Comparison of ENCODE assay signal across 9 cellular contexts in the genomic region with DNA sequence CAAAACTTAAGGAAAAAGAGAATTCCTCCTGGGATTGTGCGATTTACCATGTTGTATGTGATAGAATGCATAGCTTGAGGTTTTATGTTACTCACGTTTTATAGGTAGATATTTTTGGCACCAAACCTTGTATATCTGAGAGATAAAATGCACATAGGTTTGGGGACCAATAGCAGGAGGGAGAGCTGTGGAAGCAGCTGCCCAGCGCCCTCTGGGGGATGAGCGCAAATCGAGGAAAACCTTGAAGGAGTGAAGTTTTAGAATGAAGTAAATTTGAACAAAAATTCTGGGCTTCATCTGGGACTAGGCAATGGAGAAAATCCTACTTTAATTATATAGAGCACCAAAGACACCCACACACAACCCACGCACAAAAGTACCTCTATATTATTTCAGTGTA.
DNase-seq lines count a peak whose midpoint lies in the region; ATAC-seq, FAIRE-seq and TF ChIP-seq lines count a peak whose summit lies in the region.
"Had no signal": no experiment of that assay in that cellular context is flagged by ENCODE, and none has a peak within 500 bp of the region (broad histone marks: within the 10 kb centered on the region; RNA-seq: fewer than 3 reads in every experiment).

No MANE protein-coding gene starts in this region.

- no peak for TF ChIP-seq EP300 in suprapubic skin (IDR thresholded peaks at IDR 0.05)

- peak; percentile 43 for DNase-seq in COLO668 (lab: John Stamatoyannopoulos, UW; ENCODE audit: unreplicated experiment)
- peak; percentile 22 for DNase-seq in GM23248
- DNase-seq in PC-3: peak; percentile 29
- DNase-seq in keratinocyte (ENCODE audit: low read depth, low spot score): no peak
- DNase-seq in suprapubic skin (ENCODE audit: low spot score in 2 of 2): no peak
- DNase-seq in Peyer's patch: no peak
- DNase-seq in T-helper 1 cell: no peak
- no peak for DNase-seq in CD4-positive, alpha-beta T cell

- H3K9me3 Mint-ChIP-seq in CD4-positive, alpha-beta T cell: no peaks in the 10 kb centered on the region

- no peaks in the 10 kb centered on the region for H3K4me1 Mint-ChIP-seq in CD4-positive, alpha-beta T cell (ENCODE audit: low read depth)

- no peak for TF ChIP-seq POLR2A in suprapubic skin (IDR thresholded peaks at IDR 0.05)
- TF ChIP-seq POLR2A in Peyer's patch (IDR thresholded peaks at IDR 0.05): no peak

- H3K9me2 ChIP-seq in GM23248 (ENCODE audit: insufficient read depth): no peaks in the 10 kb centered on the region
- no peaks in the 10 kb centered on the region for H3K9me2 ChIP-seq in PC-3 (replicated peaks; ENCODE audit: low read length)

- no peaks in the 10 kb centered on the region for H3K9me3 ChIP-seq in GM23248 (ENCODE audit: low read depth)
- no peaks in the 10 kb centered on the region for H3K9me3 ChIP-seq in PC-3 (ENCODE audit: low read length)
- no peaks in the 10 kb centered on the region for H3K9me3 ChIP-seq in keratinocyte (ENCODE audit: control insufficient read depth, low read depth, low read length)
- no peaks in the 10 kb centered on the region for H3K9me3 ChIP-seq in suprapubic skin
- H3K9me3 ChIP-seq in Peyer's patch: no peaks in the 10 kb centered on the region
- H3K9me3 ChIP-seq in CD4-positive, alpha-beta T cell (ENCODE audit: control insufficient read depth, low read length): no peaks in the 10 kb centered on the region

- TF ChIP-seq CTCF in PC-3 (conservative IDR thresholded peaks at IDR 0.05; ENCODE audit: low read depth, low read length): peak; percentile 67
- TF ChIP-seq CTCF in keratinocyte (optimal IDR thresholded peaks at IDR 0.05 in 1 of 3, IDR thresholded peaks at IDR 0.05 in 1 of 3, conservative IDR thresholded peaks at IDR 0.05 in 1 of 3; ENCODE audit: extremely low read depth in 1 of 3, insufficient read depth in 2 of 3, low read length in 3 of 3): peak in 2 of 3 experiments; percentile 48 to 53
- TF ChIP-seq CTCF in suprapubic skin (IDR thresholded peaks at IDR 0.05): no peak
- peak in 2 of 6 experiments; percentile 7 to 21 for TF ChIP-seq CTCF in Peyer's patch (IDR thresholded peaks at IDR 0.05)
- TF ChIP-seq CTCF in CD4-positive, alpha-beta T cell (IDR thresholded peaks at IDR 0.05): no peak

- intact Hi-C loops in PC-3 (cut with micrococcal nuclease): no loop called here
- intact Hi-C loops in CD4-positive, alpha-beta T cell (cut with DNase I, micrococcal nuclease): no loop called here

- dilution Hi-C loops in keratinocyte (cut with MboI; ENCODE audit: extremely low pct_ligation_motif_present, low sequenced_read_pairs): no loop called here

- H3K9ac ChIP-seq in GM23248 (no peak overlapping the region), PC-3 (ENCODE audit: low read length) (no peak overlapping the region), keratinocyte (ENCODE audit: control insufficient read depth, extremely low read depth, insufficient read depth, low read length) (no peak overlapping the region)

- no peak for FAIRE-seq in keratinocyte (lab: Jason Lieb, UNC)
- FAIRE-seq: colon had no signal

- H3K36me3 Mint-ChIP-seq in CD4-positive, alpha-beta T cell (ENCODE audit: low read depth): no peaks in the 10 kb centered on the region

- H3K4me2 ChIP-seq in GM23248 (ENCODE audit: unreplicated experiment) (no peak overlapping the region), PC-3 (ENCODE audit: low read length) (no peak overlapping the region), keratinocyte (ENCODE audit: control insufficient read depth, extremely low read depth, insufficient read depth, low read depth, low read length) (no peak overlapping the region)

- no peak overlapping the region for H2AFZ ChIP-seq in GM23248
- H2AFZ ChIP-seq in PC-3 (ENCODE audit: low read length): no peak overlapping the region
- H2AFZ ChIP-seq in keratinocyte (ENCODE audit: control insufficient read depth, low read length): no peak overlapping the region

- POLR2A ChIA-PET in PC-3 (lab: Charles Lee; ENCODE audit: unreplicated experiment): no interaction called here
- POLR2A ChIA-PET in CD4-positive, alpha-beta T cell (lab: Charles Lee): no interaction called here

- H3K27me3 ChIP-seq in GM23248 (replicated peaks; ENCODE audit: insufficient read depth): no peaks in the 10 kb centered on the region
- no peaks in the 10 kb centered on the region; the same call in 1 of the 2 replicates for H3K27me3 ChIP-seq in PC-3 (ENCODE audit: low read length)
- peaks cover 5% of the 10 kb centered on the region for H3K27me3 ChIP-seq in keratinocyte (ENCODE audit: control insufficient read depth, extremely low read depth, insufficient read depth, low read length)
- H3K27me3 ChIP-seq in suprapubic skin: no peaks in the 10 kb centered on the region
- no peaks in the 10 kb centered on the region for H3K27me3 ChIP-seq in Peyer's patch
- no peaks in the 10 kb centered on the region for H3K27me3 ChIP-seq in CD4-positive, alpha-beta T cell (ENCODE audit: control insufficient read depth, insufficient read depth, low read length)

- CTCF ChIA-PET in PC-3 (lab: Charles Lee): no interaction called here
- CTCF ChIA-PET in CD4-positive, alpha-beta T cell (lab: Charles Lee): no interaction called here

- in situ Hi-C loops in GM23248 (cut with MboI): no loop called here

- no peaks in the 10 kb centered on the region for H3K9me1 ChIP-seq in keratinocyte (ENCODE audit: control insufficient read depth, extremely low read depth, insufficient read depth, low read length)

- no peaks in the 10 kb centered on the region for H3K36me3 ChIP-seq in GM23248 (ENCODE audit: low read depth)
- no peaks in the 10 kb centered on the region for H3K36me3 ChIP-seq in PC-3 (ENCODE audit: low read depth, low read length)
- no peaks in the 10 kb centered on the region for H3K36me3 ChIP-seq in keratinocyte (ENCODE audit: control insufficient read depth in 2 of 2, extremely low read depth in 1 of 2, insufficient read depth in 2 of 2, low read length in 2 of 2)
- no peaks in the 10 kb centered on the region for H3K36me3 ChIP-seq in suprapubic skin
- H3K36me3 ChIP-seq in Peyer's patch: no peaks in the 10 kb centered on the region

- H3K79me2 ChIP-seq in GM23248 (ENCODE audit: insufficient read depth) (no peaks in the 10 kb centered on the region), PC-3 (ENCODE audit: low read length) (no peaks in the 10 kb centered on the region), keratinocyte (ENCODE audit: control insufficient read depth, insufficient read depth, low read length) (no peaks in the 10 kb centered on the region)

- H3K27me3 Mint-ChIP-seq in CD4-positive, alpha-beta T cell: no peaks in the 10 kb centered on the region

- H3K4me3 Mint-ChIP-seq in CD4-positive, alpha-beta T cell: no peak overlapping the region

- H3K4me1 ChIP-seq in GM23248 (ENCODE audit: insufficient read depth): no peaks in the 10 kb centered on the region
- peaks cover 8% of the 10 kb centered on the region; the same call in 1 of the 2 replicates for H3K4me1 ChIP-seq in PC-3 (ENCODE audit: insufficient read depth, low read length)
- peaks cover 8% of the 10 kb centered on the region for H3K4me1 ChIP-seq in keratinocyte (ENCODE audit: control insufficient read depth, extremely low read depth, insufficient read depth, low read length)
- peaks cover 8% of the 10 kb centered on the region for H3K4me1 ChIP-seq in suprapubic skin
- no peaks in the 10 kb centered on the region for H3K4me1 ChIP-seq in Peyer's patch

- H3K4me3 ChIP-seq in GM23248: no peak overlapping the region
- H3K4me3 ChIP-seq in PC-3 (ENCODE audit: low read length): no peak overlapping the region
- no peak overlapping the region for H3K4me3 ChIP-seq in keratinocyte (ENCODE audit: control insufficient read depth in 2 of 3, extremely low read depth in 1 of 3, insufficient read depth in 2 of 3, low read depth in 1 of 3, low read length in 3 of 3)
- H3K4me3 ChIP-seq in suprapubic skin: no peak overlapping the region
- no peak overlapping the region for H3K4me3 ChIP-seq in Peyer's patch

- no peaks in the 10 kb centered on the region for H4K20me1 ChIP-seq in GM23248 (ENCODE audit: insufficient read depth)
- H4K20me1 ChIP-seq in PC-3 (ENCODE audit: low read length): no peaks in the 10 kb centered on the region
- H4K20me1 ChIP-seq in keratinocyte (ENCODE audit: control insufficient read depth, extremely low read depth, insufficient read depth, low read length): no peaks in the 10 kb centered on the region

- BruUV-seq in PC-3 (replicated peaks; lab: Mats Ljungman, UMichigan): no TSS peak

- WGBS in GM23248 (ENCODE audit: low coverage in 1 of 2, low lambda C conversion rate in 2 of 2, missing lambda C conversion rate in 2 of 2), 2 experiments: 51 to 63% methylated on average over 6 of the region's 6 CpGs
- WGBS in suprapubic skin: 61% methylated on average over 6 of the region's 6 CpGs

- no peak for ATAC-seq in PC-3
- no peak for ATAC-seq in CD4-positive, alpha-beta T cell (ENCODE audit: poor library complexity)

- H3K27ac Mint-ChIP-seq in CD4-positive, alpha-beta T cell: no peak overlapping the region

- H3K27ac ChIP-seq in GM23248: no peak overlapping the region
- no peak overlapping the region for H3K27ac ChIP-seq in PC-3 (ENCODE audit: low read length)
- H3K27ac ChIP-seq in keratinocyte (ENCODE audit: control insufficient read depth, insufficient read depth, low read length): no peak overlapping the region
- no peak overlapping the region for H3K27ac ChIP-seq in suprapubic skin
- no peak overlapping the region for H3K27ac ChIP-seq in Peyer's patch
- no peak overlapping the region for H3K27ac ChIP-seq in CD4-positive, alpha-beta T cell (ENCODE audit: low read depth, low read length)

- no peaks in the 10 kb centered on the region for H3F3A ChIP-seq in GM23248 (ENCODE audit: insufficient read depth)
- H3F3A ChIP-seq in PC-3 (ENCODE audit: low read length, unreplicated experiment): no peaks in the 10 kb centered on the region

Comparison
In these comparisons a context has a peak if more than half of its experiments do, and no peak if none do; other contexts are left out.
1. DNase-seq: peak in COLO668 (single experiment), GM23248 (single experiment) and PC-3 (single experiment); none in keratinocyte (single experiment), suprapubic skin (0 of 2), Peyer's patch (0 of 3), T-helper 1 cell (0 of 5) and CD4-positive, alpha-beta T cell (0 of 10).
2. CTCF ChIP-seq: peak in PC-3 (single experiment) and keratinocyte (2 of 3); none in suprapubic skin (0 of 2) and CD4-positive, alpha-beta T cell (single experiment).